ENCODE assay signal across 1 cellular context in genomic region chr22:19523240-19524169, GRCh38.
TF ChIP-seq lines count a peak whose summit lies in the region.

No MANE protein-coding gene starts in this region.

TF ChIP-seq in K562, 482 proteins besides CTCF, POLR2A, EP300 and RAD21 (continued from another document):
- TF ChIP-seq RBFOX2 (IDR thresholded peaks at IDR 0.05; ENCODE audit: low read depth, low read length) = peak; percentile 46; the same call in 1 of the 2 replicates
- TF ChIP-seq ZBTB1 (CRISPR knock-in tag; IDR thresholded peaks at IDR 0.05; ENCODE audit: borderline replicate concordance, low read depth) = 0 out of 2 replicates have a peak, but pooled peaks have one; percentile 52
- no peak for TF ChIP-seq DLX4 (CRISPR knock-in tag; IDR thresholded peaks at IDR 0.05)
- TF ChIP-seq GABPA (tag; conservative IDR thresholded peaks at IDR 0.05; ENCODE audit: low read depth) = no peak
- TF ChIP-seq HNRNPL (IDR thresholded peaks at IDR 0.05; ENCODE audit: low read depth, low read length) = peak; percentile 90
- TF ChIP-seq HMBOX1 (IDR thresholded peaks at IDR 0.05) = no peak
- no peak for TF ChIP-seq ZNF75A (CRISPR knock-in tag; IDR thresholded peaks at IDR 0.05)
- no peak for TF ChIP-seq UBTF (IDR thresholded peaks at IDR 0.05; ENCODE audit: borderline replicate concordance in 1 of 2, low read depth in 2 of 2, low read length in 2 of 2)
- peak; percentile 16 for TF ChIP-seq RBBP5 (IDR thresholded peaks at IDR 0.05; ENCODE audit: borderline replicate concordance, insufficient read depth, low read length, poor library complexity, severe bottlenecking)
- TF ChIP-seq ZNF655 (CRISPR knock-in tag; IDR thresholded peaks at IDR 0.05) = no peak
- TF ChIP-seq POLR2G (IDR thresholded peaks at IDR 0.05; ENCODE audit: low read depth, low read length) = peak; percentile 71
- TF ChIP-seq GABPB2 (CRISPR knock-in tag; conservative IDR thresholded peaks at IDR 0.05) = peak; percentile 72; the same call in 1 of the 2 replicates
- TF ChIP-seq HDAC3 (IDR thresholded peaks at IDR 0.05; ENCODE audit: borderline replicate concordance, partially characterized antibody) = no peak
- TF ChIP-seq TFAP4 (CRISPR knock-in tag; IDR thresholded peaks at IDR 0.05; ENCODE audit: borderline replicate concordance) = peak; percentile 52; the same call in 1 of the 2 replicates
- TF ChIP-seq WHSC1 (IDR thresholded peaks at IDR 0.05; ENCODE audit: low read length) = peak; percentile 33
- TF ChIP-seq HDAC6 (IDR thresholded peaks at IDR 0.05; ENCODE audit: low read depth, low read length) = peak; percentile 74; the same call in 1 of the 2 replicates
